In the genomic region with DNA sequence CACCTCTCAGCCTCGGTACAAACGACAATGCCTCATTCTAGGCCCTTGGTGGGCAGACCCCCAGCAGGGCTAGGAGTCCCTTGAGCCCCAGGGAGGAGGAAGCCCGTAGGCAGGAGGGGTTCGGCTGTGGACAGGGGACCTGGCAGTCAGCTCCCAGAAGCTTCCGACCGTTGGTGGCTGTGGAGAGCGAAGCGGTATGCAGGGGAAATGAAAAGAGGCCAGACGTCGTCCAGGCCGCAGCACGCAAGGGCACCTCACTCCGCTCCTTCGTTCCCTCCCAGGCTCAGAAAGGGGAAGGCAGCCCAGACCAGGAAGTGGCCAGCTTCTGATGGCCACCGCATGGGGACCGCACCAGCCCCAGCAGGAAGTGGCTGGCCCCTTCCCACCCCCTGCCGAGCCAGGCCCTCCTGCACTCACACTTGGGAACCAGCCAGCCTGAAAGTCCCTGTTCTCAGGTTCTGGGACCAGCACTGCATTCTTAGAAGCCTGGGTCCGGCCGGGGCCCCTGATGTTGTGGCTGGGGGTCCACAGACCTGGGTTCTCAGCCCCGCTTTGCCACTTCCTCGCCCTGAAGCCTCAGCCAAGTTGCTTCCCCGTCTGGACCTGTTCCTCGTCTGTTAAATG, we compare ENCODE assay signal across 9 cellular contexts.
DNase-seq lines count a peak whose midpoint lies in the region; ATAC-seq lines count a peak whose summit lies in the region.
"Had no signal": no experiment of that assay in that cellular context is flagged by ENCODE, and none has a peak within 500 bp of the region (broad histone marks: within the 10 kb centered on the region; RNA-seq: fewer than 3 reads in every experiment).

No MANE protein-coding gene starts in this region.

- H3K27me3 Mint-ChIP-seq in stimulated activated naive CD8-positive, alpha-beta T cell treated with anti-CD3 and anti-CD28 coated beads, Interleukin-15, amount 100 ng/mL, for 72 hours, result no peaks in the 10 kb centered on the region

- no peaks in the 10 kb centered on the region for H3K9me3 Mint-ChIP-seq in stimulated activated naive CD8-positive, alpha-beta T cell treated with anti-CD3 and anti-CD28 coated beads, Interleukin-15, amount 100 ng/mL, for 72 hours
- H3K9me3 Mint-ChIP-seq: GM23338 had no signal

- ATAC-seq in left ventricle myocardium superior, result peak; percentile 65
- peak; percentile 5 for ATAC-seq in stimulated activated naive CD8-positive, alpha-beta T cell treated with anti-CD3 and anti-CD28 coated beads, Interleukin-15, amount 100 ng/mL, for 72 hours
- no peak for ATAC-seq in HG03442 (IDR thresholded peaks at IDR 0.05; ENCODE audit: unreplicated experiment)
- ATAC-seq: GM23338 had no signal

- no peak overlapping the region for H3K4me3 Mint-ChIP-seq in stimulated activated naive CD8-positive, alpha-beta T cell treated with anti-CD3 and anti-CD28 coated beads, Interleukin-15, amount 100 ng/mL, for 72 hours
- H3K4me3 Mint-ChIP-seq: GM23338 had no signal

- H3K27ac Mint-ChIP-seq in stimulated activated naive CD8-positive, alpha-beta T cell treated with anti-CD3 and anti-CD28 coated beads, Interleukin-15, amount 100 ng/mL, for 72 hours, result peak overlapping the region; percentile 54 to 94
- H3K27ac Mint-ChIP-seq: GM23338 had no signal

- intact Hi-C loops in left ventricle myocardium superior (cut with micrococcal nuclease), result no loop called here

- peaks cover 22% of the 10 kb centered on the region for H3K4me1 Mint-ChIP-seq in stimulated activated naive CD8-positive, alpha-beta T cell treated with anti-CD3 and anti-CD28 coated beads, Interleukin-15, amount 100 ng/mL, for 72 hours
- H3K4me1 Mint-ChIP-seq: GM23338 had no signal

- DNase-seq in NCI-H2029 (lab: John Stamatoyannopoulos, UW) (peak; percentile 31), NCI-H2029 treated with DMSO at 0.1 percent for 48 hours (lab: John Stamatoyannopoulos, UW) (no peak), SKM-1 treated with dmso at 0.1 percent for 144 hours (lab: John Stamatoyannopoulos, UW; ENCODE audit: unreplicated experiment) (peak; percentile 98), left ventricle myocardium superior (peak; percentile 60), NCI-H146 treated with DMSO at 0.1 percent for 48 hours (lab: John Stamatoyannopoulos, UW; ENCODE audit: unreplicated experiment) (no peak)
- peak; percentile 30 to 73 for DNase-seq in stimulated activated naive CD8-positive, alpha-beta T cell treated with anti-CD3 and anti-CD28 coated beads, Interleukin-15, amount 100 ng/mL, for 72 hours
- no peak for DNase-seq in stimulated activated CD4-positive, alpha-beta T cell treated with anti-CD3 and anti-CD28 coated beads, Interleukin-2, amount 100 ng/mL, for 24 hours

Comparison
In these comparisons a context has a peak if more than half of its experiments do, and no peak if none do; other contexts are left out.
1. DNase-seq: peak in NCI-H2029 (single experiment), SKM-1 treated with dmso at 0.1 percent for 144 hours (single experiment), left ventricle myocardium superior (single experiment) and stimulated activated naive CD8-positive, alpha-beta T cell treated with anti-CD3 and anti-CD28 coated beads, Interleukin-15, amount 100 ng/mL, for 72 hours (2 of 2); none in NCI-H2029 treated with DMSO at 0.1 percent for 48 hours (single experiment), stimulated activated CD4-positive, alpha-beta T cell treated with anti-CD3 and anti-CD28 coated beads, Interleukin-2, amount 100 ng/mL, for 24 hours (0 of 2) and NCI-H146 treated with DMSO at 0.1 percent for 48 hours (single experiment).